ENCODE assay signal across 1 cellular context in genomic region chr1:27143408-27143807, GRCh38.
TF ChIP-seq lines count a peak whose summit lies in the region.

No MANE protein-coding gene starts in this region.

TF ChIP-seq in HCT116, 20 proteins besides CTCF, POLR2A, EP300 and RAD21 (continued from another document):
- TF ChIP-seq REST (IDR thresholded peaks at IDR 0.05; ENCODE audit: low read depth) (no peak), MAX (IDR thresholded peaks at IDR 0.05) (no peak), ZBTB33 (IDR thresholded peaks at IDR 0.05; ENCODE audit: extremely low read depth, insufficient replicate concordance, low read length) (no peak), CBX3 (IDR thresholded peaks at IDR 0.05; ENCODE audit: low read depth) (no peak), FOSL1 (IDR thresholded peaks at IDR 0.05; ENCODE audit: low read depth) (no peak), EZH2 (IDR thresholded peaks at IDR 0.05) (no peak), ATF3 (IDR thresholded peaks at IDR 0.05) (no peak), ELF1 (IDR thresholded peaks at IDR 0.05; ENCODE audit: borderline replicate concordance, low read depth) (no peak), YY1 (IDR thresholded peaks at IDR 0.05; ENCODE audit: extremely low read depth, insufficient replicate concordance, low read depth, low read length) (no peak), SRF (IDR thresholded peaks at IDR 0.05; ENCODE audit: low read depth) (no peak), ZNF274 (IDR thresholded peaks at IDR 0.05; ENCODE audit: low read depth, low read length) (no peak), SIN3A (IDR thresholded peaks at IDR 0.05; ENCODE audit: low read depth) (no peak), SP1 (IDR thresholded peaks at IDR 0.05; ENCODE audit: low read depth) (no peak), EGR1 (IDR thresholded peaks at IDR 0.05; ENCODE audit: low read depth) (no peak), TCF7L2 (IDR thresholded peaks at IDR 0.05; ENCODE audit: borderline replicate concordance, extremely low read depth, insufficient read depth, insufficient read length) (no peak), JUND (IDR thresholded peaks at IDR 0.05) (no peak)
